Comparison of ENCODE assay signal across 8 cellular contexts in genomic region chr1:39408641-39409054, GRCh38.
DNase-seq lines count a peak whose midpoint lies in the region; ATAC-seq and TF ChIP-seq lines count a peak whose summit lies in the region.

No MANE protein-coding gene starts in this region.

- H3K4me1 ChIP-seq in heart right ventricle, result peaks cover 21 to 82% (median 77%) of the 10 kb centered on the region in 9 donors

- TF ChIP-seq CTCF in GM10266 (IDR thresholded peaks at IDR 0.05; ENCODE audit: control insufficient read depth, insufficient read depth, low read depth, missing control alignments) (no peak), heart right ventricle (IDR thresholded peaks at IDR 0.05) (peak in 2 of 9 donors; percentile 17 to 22), type B pancreatic cell (conservative IDR thresholded peaks at IDR 0.05) (no peak)

- no peaks in the 10 kb centered on the region for H3K9me3 ChIP-seq in heart right ventricle

- intact Hi-C loops in heart right ventricle (cut with DNase I), result loop anchor here in 2 of 10 donors (2.0 to 5.0 kb wide), 2 partner anchors 16 to 36 kb away; no protein-coding TSS in a partner anchor

- H3K36me3 Mint-ChIP-seq in type B pancreatic cell, result peaks cover 17% of the 10 kb centered on the region

- peaks cover 62% of the 10 kb centered on the region for H3K4me1 Mint-ChIP-seq in type B pancreatic cell (ENCODE audit: unreplicated experiment)

- H3K4me3 Mint-ChIP-seq in type B pancreatic cell, result peak overlapping the region; percentile 94

- H3K27me3 ChIP-seq in heart right ventricle, result no peaks in the 10 kb centered on the region

- peak overlapping the region; percentile 97 for H3K27ac Mint-ChIP-seq in type B pancreatic cell

- no peaks in the 10 kb centered on the region for H3K27me3 Mint-ChIP-seq in type B pancreatic cell

- H3K9me3 Mint-ChIP-seq in type B pancreatic cell, result no peaks in the 10 kb centered on the region

- peak overlapping the region; percentile 40 to 95 (median 88) for H3K4me3 ChIP-seq in heart right ventricle

- WGBS in adipose tissue, 3 donors, result 0 to 1% (median 0%) methylated on average over 9 to 53 of the region's 53 CpGs
- WGBS in heart right ventricle, 2 donors, result 0 to 1% methylated on average over 29 to 53 of the region's 53 CpGs

- H3K27ac ChIP-seq in adipose tissue (ENCODE audit: low read depth, low read length), result peak overlapping the region; percentile 10
- H3K27ac ChIP-seq in heart right ventricle, result peak overlapping the region; percentile 82 to 98 (median 94)

- H3K36me3 ChIP-seq in heart right ventricle, result peaks cover 0 to 29% (median 0%) of the 10 kb centered on the region in 9 donors

- ATAC-seq in HG02763 (IDR thresholded peaks at IDR 0.05; ENCODE audit: unreplicated experiment), result peak; percentile 72
- peak; percentile 91 to 97 (median 94) for ATAC-seq in heart right ventricle

- DNase-seq in GM10266 (ENCODE audit: extremely low spot score), result peak; percentile 97
- DNase-seq in NCI-H1417 treated with DMSO at 0.1 percent for 48 hours (lab: John Stamatoyannopoulos, UW), result peak; percentile 73
- peak; percentile 94 for DNase-seq in SW480 (ENCODE audit: low spot score)
- peak; percentile 96 to 97 for DNase-seq in heart right ventricle
- peak; percentile 93 for DNase-seq in pons (ENCODE audit: low spot score)
- peak; percentile 97 for DNase-seq in type B pancreatic cell (ENCODE audit: extremely low spot score, unreplicated experiment)

Comparison
In these comparisons a context has a peak if more than half of its experiments do, and no peak if none do; other contexts are left out.
1. Peak in every context shown above with its lines: DNase-seq, ATAC-seq, H3K4me3 ChIP-seq and H3K27ac ChIP-seq.